ENCODE assay signal across 8 cellular contexts in the genomic region with DNA sequence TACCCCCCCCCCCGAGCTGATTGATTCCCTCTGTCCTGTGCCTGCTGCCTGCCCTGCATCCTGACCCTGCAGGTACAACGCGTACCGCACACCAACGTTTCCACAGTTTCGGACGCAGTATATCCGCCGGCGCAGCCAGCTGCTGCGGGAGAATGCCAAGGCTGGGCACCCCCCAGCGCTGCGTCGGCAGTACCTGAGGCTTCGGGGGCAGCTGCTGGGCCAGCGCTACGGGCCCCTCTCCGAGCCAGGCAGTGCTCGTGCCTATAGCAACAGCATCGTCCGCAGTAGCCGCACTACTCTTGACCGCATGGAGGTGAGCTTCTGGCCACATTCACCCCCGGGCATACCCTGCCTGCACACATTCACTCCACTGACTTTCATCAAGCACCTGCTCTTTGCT. TPM values are rescaled to one million over a fixed set of nuclear protein-coding genes. Genes with fewer than 3 reads are reported as not detected.
DNase-seq lines count a peak whose midpoint lies in the region; ATAC-seq, FAIRE-seq and TF ChIP-seq lines count a peak whose summit lies in the region.

No MANE protein-coding gene starts in this region.

- H3K18ac ChIP-seq in mesendoderm (ENCODE audit: low read length) = no peak overlapping the region

- no peak for DNase-seq in activated CD4-positive, alpha-beta T cell treated with anti-CD3 and anti-CD28 coated beads, Interleukin-2, amount 10 ng/mL, durations not matched to agents 24 days and 14 days
- no peak for DNase-seq in activated CD4-positive, alpha-beta T cell treated with anti-CD3 and anti-CD28 coated beads, Interleukin-2, amount 50 U/mL, for 4 hours
- DNase-seq in astrocyte (ENCODE audit: low read depth) (no peak), mesendoderm (no peak), thoracic aorta (ENCODE audit: low spot score) (no peak)

- no peak overlapping the region for H2AFZ ChIP-seq in astrocyte (ENCODE audit: low read depth, low read length)

- TF ChIP-seq CTCF in astrocyte (IDR thresholded peaks at IDR 0.05; ENCODE audit: insufficient read depth, low read depth, low read length) = no peak
- TF ChIP-seq CTCF in thoracic aorta (IDR thresholded peaks at IDR 0.05) = no peak

- H3K27me3 ChIP-seq in astrocyte (ENCODE audit: insufficient read depth, low read length) (no peaks in the 10 kb centered on the region), mesendoderm (ENCODE audit: insufficient read depth, low read length, poor library complexity) (no peaks in the 10 kb centered on the region), thoracic aorta (replicated peaks; ENCODE audit: insufficient read depth) (no peaks in the 10 kb centered on the region)

- H3K79me2 ChIP-seq in astrocyte (ENCODE audit: insufficient read depth, low read length) (peaks cover 11% of the 10 kb centered on the region), mesendoderm (ENCODE audit: control insufficient read depth, insufficient read depth, low read length) (no peaks in the 10 kb centered on the region)

- H2BK120ac ChIP-seq in mesendoderm (ENCODE audit: low read depth, low read length) = no peak overlapping the region

- H4K20me1 ChIP-seq in astrocyte (ENCODE audit: insufficient read depth, low read length) = no peaks in the 10 kb centered on the region

- H3K56ac ChIP-seq in mesendoderm (ENCODE audit: low read length) = peak overlapping the region; percentile 42

- H3K4me1 Mint-ChIP-seq in activated CD4-positive, alpha-beta T cell treated with anti-CD3 and anti-CD28 coated beads, Interleukin-2, amount 10 ng/mL, durations not matched to agents 24 days and 14 days = peaks cover 13% of the 10 kb centered on the region
- no peaks in the 10 kb centered on the region for H3K4me1 Mint-ChIP-seq in astrocyte (ENCODE audit: low read depth, unreplicated experiment)

- H3K36me3 ChIP-seq in astrocyte (ENCODE audit: insufficient read depth, low read length) (peaks cover 2% of the 10 kb centered on the region), mesendoderm (ENCODE audit: control insufficient read depth, insufficient read depth, low read length) (no peaks in the 10 kb centered on the region), thoracic aorta (peaks cover 24% of the 10 kb centered on the region)

- H3K27ac ChIP-seq in astrocyte (ENCODE audit: low read depth, low read length) = peak overlapping the region; percentile 99
- no peak overlapping the region for H3K27ac ChIP-seq in mesendoderm (ENCODE audit: low read depth, low read length)
- peak overlapping the region in 1 of 2 donors; percentile 96 for H3K27ac ChIP-seq in thoracic aorta

- no peaks in the 10 kb centered on the region for H3K79me1 ChIP-seq in mesendoderm (ENCODE audit: low read length)

- H3K27ac Mint-ChIP-seq in activated CD4-positive, alpha-beta T cell treated with anti-CD3 and anti-CD28 coated beads, Interleukin-2, amount 10 ng/mL, durations not matched to agents 24 days and 14 days = peak overlapping the region; percentile 100
- no peak overlapping the region for H3K27ac Mint-ChIP-seq in astrocyte (ENCODE audit: unreplicated experiment)

- no peaks in the 10 kb centered on the region for H3K9me3 ChIP-seq in astrocyte (ENCODE audit: insufficient read depth, low read depth, low read length)
- H3K9me3 ChIP-seq in thoracic aorta = no peaks in the 10 kb centered on the region

- no peak overlapping the region for H2AK5ac ChIP-seq in mesendoderm (ENCODE audit: low read length)

- no peak overlapping the region for H4K8ac ChIP-seq in mesendoderm (ENCODE audit: low read depth, low read length)

- WGBS in mesendoderm (ENCODE audit: extremely low coverage, insufficient coverage, low lambda C conversion rate) = no CpG with 5 or more reads among the region's 24 CpGs

- peak overlapping the region; percentile 98 for H3K4me3 Mint-ChIP-seq in activated CD4-positive, alpha-beta T cell treated with anti-CD3 and anti-CD28 coated beads, Interleukin-2, amount 10 ng/mL, durations not matched to agents 24 days and 14 days
- H3K4me3 Mint-ChIP-seq in astrocyte (ENCODE audit: unreplicated experiment) = peak overlapping the region; percentile 92

- peaks cover 3% of the 10 kb centered on the region for H3K9me3 Mint-ChIP-seq in activated CD4-positive, alpha-beta T cell treated with anti-CD3 and anti-CD28 coated beads, Interleukin-2, amount 10 ng/mL, durations not matched to agents 24 days and 14 days
- no peaks in the 10 kb centered on the region for H3K9me3 Mint-ChIP-seq in astrocyte (ENCODE audit: unreplicated experiment)

- H3K4me2 ChIP-seq in astrocyte (ENCODE audit: low read length) (peak overlapping the region; percentile 94), mesendoderm (ENCODE audit: low read length) (no peak overlapping the region)

- ATAC-seq in thoracic aorta (ENCODE audit: insufficient number of reproducible peaks, low FRiP score, low read depth) = no peak
- no peak for ATAC-seq in HG02759 (IDR thresholded peaks at IDR 0.05; ENCODE audit: unreplicated experiment)
- no peak for ATAC-seq in GM19395 (IDR thresholded peaks at IDR 0.05; ENCODE audit: unreplicated experiment)
- ATAC-seq in HG02884 (IDR thresholded peaks at IDR 0.05; ENCODE audit: unreplicated experiment) = no peak

- intact Hi-C loops in activated CD4-positive, alpha-beta T cell treated with anti-CD3 and anti-CD28 coated beads, Interleukin-2, amount 10 ng/mL, durations not matched to agents 24 days and 14 days (cut with micrococcal nuclease) = no loop called here

- H3K4ac ChIP-seq in mesendoderm (ENCODE audit: low read depth, low read length) = no peak overlapping the region

- no peak overlapping the region for H3K23ac ChIP-seq in mesendoderm (ENCODE audit: low read length)

- H3K4me3 ChIP-seq in astrocyte (ENCODE audit: insufficient read depth, low read depth, low read length) = peak overlapping the region; percentile 82
- no peak overlapping the region for H3K4me3 ChIP-seq in mesendoderm (ENCODE audit: low read length)
- peak overlapping the region; percentile 87 for H3K4me3 ChIP-seq in thoracic aorta

- no peak overlapping the region for H4K5ac ChIP-seq in mesendoderm (ENCODE audit: low read length)

- peak overlapping the region; percentile 99 for H3K9ac ChIP-seq in astrocyte (ENCODE audit: low read length)
- no peak overlapping the region for H3K9ac ChIP-seq in mesendoderm (ENCODE audit: low read length)

- H2BK5ac ChIP-seq in mesendoderm (ENCODE audit: low read length) = no peak overlapping the region

- no peak overlapping the region for H2BK15ac ChIP-seq in mesendoderm (replicated peaks; ENCODE audit: low read depth)

- H3K27me3 Mint-ChIP-seq in activated CD4-positive, alpha-beta T cell treated with anti-CD3 and anti-CD28 coated beads, Interleukin-2, amount 10 ng/mL, durations not matched to agents 24 days and 14 days = peaks cover 2% of the 10 kb centered on the region
- no peaks in the 10 kb centered on the region for H3K27me3 Mint-ChIP-seq in astrocyte (ENCODE audit: low read depth, unreplicated experiment)

- H3K36me3 Mint-ChIP-seq in activated CD4-positive, alpha-beta T cell treated with anti-CD3 and anti-CD28 coated beads, Interleukin-2, amount 10 ng/mL, durations not matched to agents 24 days and 14 days (ENCODE audit: low read depth) = peaks cover 15% of the 10 kb centered on the region
- no peaks in the 10 kb centered on the region for H3K36me3 Mint-ChIP-seq in astrocyte (ENCODE audit: low read depth, unreplicated experiment)

- H3K4me1 ChIP-seq in astrocyte (ENCODE audit: insufficient read depth, low read length) = no peaks in the 10 kb centered on the region
- no peaks in the 10 kb centered on the region for H3K4me1 ChIP-seq in mesendoderm (ENCODE audit: control insufficient read depth, low read depth, low read length)
- H3K4me1 ChIP-seq in thoracic aorta (ENCODE audit: control insufficient read depth in 1 of 2, low read depth in 2 of 2) = peaks cover 5 to 7% of the 10 kb centered on the region in 2 donors

- no peak for FAIRE-seq in astrocyte (lab: Jason Lieb, UNC)

RNA-seq across cellular contexts. Expression of a gene that starts 1.4 kb away (rescaled TPM):
- total RNA-seq in activated CD4-positive, alpha-beta T cell treated with anti-CD3 and anti-CD28 coated beads, Interleukin-2, amount 10 ng/mL, durations not matched to agents 24 days and 14 days = 43.8 and 44.9 TPM in 2 replicates
- total RNA-seq in astrocyte (63.4 and 65.4 TPM in 2 replicates), thoracic aorta (100 to 1,000 TPM; 119 to 145 TPM)
- 8.9 TPM for polyA plus RNA-seq in mesendoderm (2013, experiment 1 of 2)
- 8.7 TPM for polyA plus RNA-seq in mesendoderm (2013, experiment 2 of 2)

RNA-seq across cellular contexts. Expression of a gene that starts 24.4 kb away (rescaled TPM):
- total RNA-seq in activated CD4-positive, alpha-beta T cell treated with anti-CD3 and anti-CD28 coated beads, Interleukin-2, amount 10 ng/mL, durations not matched to agents 24 days and 14 days = 317 and 318 TPM in 2 replicates
- total RNA-seq in astrocyte (264 and 265 TPM in 2 replicates), thoracic aorta (100 to 1,000 TPM; 199 to 230 TPM)
- polyA plus RNA-seq in mesendoderm (2013, experiment 1 of 2) = 275 TPM
- 282 TPM for polyA plus RNA-seq in mesendoderm (2013, experiment 2 of 2)

RNA-seq across cellular contexts. Expression of a gene that starts 59.1 kb away (rescaled TPM):
- 14.0 and 15.9 TPM in 2 replicates for total RNA-seq in activated CD4-positive, alpha-beta T cell treated with anti-CD3 and anti-CD28 coated beads, Interleukin-2, amount 10 ng/mL, durations not matched to agents 24 days and 14 days
- total RNA-seq in astrocyte (13.1 and 13.6 TPM in 2 replicates), thoracic aorta (10 to 100 TPM; 11.4 to 13.6 TPM)
- polyA plus RNA-seq in mesendoderm (2013, experiment 1 of 2) = 4.4 TPM
- 4.6 TPM for polyA plus RNA-seq in mesendoderm (2013, experiment 2 of 2)
